ENCODE assay signal across 24 cellular contexts in genomic region chr10:120765241-120765803, GRCh38.
"Had no signal": no experiment of that assay in that cellular context is flagged by ENCODE, and none has a peak within 500 bp of the region (broad histone marks: within the 10 kb centered on the region; RNA-seq: fewer than 3 reads in every experiment).

No MANE protein-coding gene starts in this region.

- DNase-seq: cortex of kidney; dorsolateral prefrontal cortex; effector memory CD4-positive, alpha-beta T cell; gastrocnemius medialis; heart right ventricle; immature natural killer cell; left lung; lower lobe of right lung; midbrain; occipital lobe; pancreas; right cardiac atrium; stimulated activated CD4-positive, alpha-beta T cell treated with anti-CD3 and anti-CD28 coated beads, Interleukin-4, amount 100 ng/mL, for 1 hour; stimulated activated CD8-positive, alpha-beta memory T cell treated with anti-CD3 and anti-CD28 coated beads, Interleukin-4, amount 100 ng/mL, for 48 hours; stimulated activated naive CD8-positive, alpha-beta T cell treated with anti-CD3 and anti-CD28 coated beads, Interleukin-15, Interleukin-2, amounts not matched to agents 100 U/mL and 50 U/mL, for 24 hours; thyroid gland had no signal

- H3K27ac ChIP-seq: dorsolateral prefrontal cortex, gastrocnemius medialis, heart right ventricle, left lung, lower lobe of right lung, pancreas, suprapubic skin, thyroid gland had no signal

- ATAC-seq: esophagus mucosa; gastrocnemius medialis; heart right ventricle; left lung; lower lobe of right lung; pancreas; right cardiac atrium; stimulated activated naive CD8-positive, alpha-beta T cell treated with anti-CD3 and anti-CD28 coated beads, Interleukin-15, Interleukin-2, amounts not matched to agents 100 U/mL and 50 U/mL, for 24 hours had no signal

- H3K4me1 ChIP-seq: gastrocnemius medialis, left lung, lower lobe of right lung, pancreas, suprapubic skin, thyroid gland had no signal

- H3K9me3 ChIP-seq: gastrocnemius medialis, heart right ventricle, left lung, lower lobe of right lung, pancreas, suprapubic skin, thyroid gland had no signal

- H3K36me3 Mint-ChIP-seq: immature natural killer cell; memory B cell; stimulated activated effector memory CD8-positive, alpha-beta T cell treated with anti-CD3 and anti-CD28 coated beads, Interleukin-12 subunit alpha, Interleukin-12 subunit beta, amount 100 ng/mL, for 72 hours; type B pancreatic cell had no signal

- H3K9me3 Mint-ChIP-seq: immature natural killer cell; memory B cell; nephron; stimulated activated effector memory CD8-positive, alpha-beta T cell treated with anti-CD3 and anti-CD28 coated beads, Interleukin-12 subunit alpha, Interleukin-12 subunit beta, amount 100 ng/mL, for 72 hours; type B pancreatic cell had no signal

- H3K27me3 Mint-ChIP-seq: progenitor cell of endocrine pancreas, type B pancreatic cell had no signal

- H3K4me2 ChIP-seq: smooth muscle cell had no signal

- H3K4me3 ChIP-seq: dorsolateral prefrontal cortex, gastrocnemius medialis, heart right ventricle, left lung, lower lobe of right lung, pancreas, smooth muscle cell, suprapubic skin, thyroid gland had no signal

- H3K27me3 ChIP-seq: dorsolateral prefrontal cortex, gastrocnemius medialis, left lung, suprapubic skin, thyroid gland had no signal

- H3K36me3 ChIP-seq: gastrocnemius medialis, heart right ventricle, left lung, lower lobe of right lung, pancreas, suprapubic skin, thyroid gland had no signal

- H3K27ac Mint-ChIP-seq: immature natural killer cell; memory B cell; nephron; progenitor cell of endocrine pancreas; stimulated activated effector memory CD8-positive, alpha-beta T cell treated with anti-CD3 and anti-CD28 coated beads, Interleukin-12 subunit alpha, Interleukin-12 subunit beta, amount 100 ng/mL, for 72 hours; type B pancreatic cell had no signal

- H3K4me1 Mint-ChIP-seq: immature natural killer cell; memory B cell; stimulated activated effector memory CD8-positive, alpha-beta T cell treated with anti-CD3 and anti-CD28 coated beads, Interleukin-12 subunit alpha, Interleukin-12 subunit beta, amount 100 ng/mL, for 72 hours had no signal

- H3K4me3 Mint-ChIP-seq: immature natural killer cell; memory B cell; nephron; stimulated activated effector memory CD8-positive, alpha-beta T cell treated with anti-CD3 and anti-CD28 coated beads, Interleukin-12 subunit alpha, Interleukin-12 subunit beta, amount 100 ng/mL, for 72 hours; type B pancreatic cell had no signal
